Comparison of ENCODE assay signal across 1 cellular context in the genomic region with DNA sequence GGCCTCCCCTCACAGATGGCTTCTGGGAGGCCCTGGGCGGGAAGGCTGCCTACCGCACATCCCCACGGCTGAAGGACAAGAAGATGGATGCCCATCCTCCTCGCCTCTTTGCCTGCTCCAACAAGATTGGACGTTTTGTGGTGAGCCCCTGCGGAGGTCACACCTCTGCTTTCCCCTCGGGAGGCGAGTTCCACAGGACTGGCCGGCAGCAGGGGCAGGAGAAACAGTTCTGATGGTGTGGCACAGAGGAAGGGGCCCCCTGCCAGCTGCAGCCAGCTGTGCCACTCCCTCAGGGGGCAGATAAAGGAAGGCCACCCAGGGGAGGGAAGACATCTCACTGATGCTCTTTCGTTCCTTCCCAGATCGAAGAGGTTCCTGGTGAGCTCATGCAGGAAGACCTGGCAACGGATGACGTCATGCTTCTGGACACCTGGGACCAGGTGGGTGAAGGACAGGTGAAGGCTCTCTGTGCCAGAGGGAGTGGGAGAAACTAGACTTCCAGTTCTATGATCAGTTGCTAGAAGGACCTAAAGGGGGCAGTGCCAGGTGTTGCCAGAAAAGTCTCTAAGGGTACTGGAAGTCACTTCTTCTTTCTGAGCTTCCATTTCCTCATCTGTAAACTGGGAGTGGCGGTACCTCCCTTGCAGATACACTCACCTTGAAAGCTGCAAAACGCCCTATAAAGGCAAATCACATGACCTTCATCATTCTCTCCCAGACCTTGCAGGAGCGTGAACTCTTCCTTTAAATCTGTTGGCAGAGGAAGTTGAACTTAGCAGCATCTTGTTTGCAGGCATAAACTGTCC.
TF ChIP-seq lines count a peak whose summit lies in the region.

No MANE protein-coding gene starts in this region.

TF ChIP-seq in GM12878, 131 proteins besides CTCF, POLR2A, EP300 and RAD21 (continued from another document):
- no peak for TF ChIP-seq BCL3 (IDR thresholded peaks at IDR 0.05; ENCODE audit: borderline replicate concordance, insufficient read depth, low read depth, low read length, poor library complexity, severe bottlenecking)
- no peak for TF ChIP-seq RELA (IDR thresholded peaks at IDR 0.05; ENCODE audit: borderline replicate concordance, partially characterized antibody)
- no peak for TF ChIP-seq ZNF622 (IDR thresholded peaks at IDR 0.05)
- TF ChIP-seq PAX8 (IDR thresholded peaks at IDR 0.05): no peak
- no peak for TF ChIP-seq TCF3 (IDR thresholded peaks at IDR 0.05; ENCODE audit: borderline replicate concordance, insufficient read depth, low read depth, low read length)
